ENCODE assay signal across 2 cellular contexts in genomic region chrX:18594079-18594478, GRCh38.
TF ChIP-seq lines count a peak whose summit lies in the region.

No MANE protein-coding gene starts in this region.

TF ChIP-seq in A549, 52 proteins besides CTCF, POLR2A, EP300 and RAD21:
- TF ChIP-seq ZSCAN20 (CRISPR knock-in tag; IDR thresholded peaks at IDR 0.05) (no peak), POLR2AphosphoS2 (conservative IDR thresholded peaks at IDR 0.05; ENCODE audit: low read length) (no peak), KDM5A (IDR thresholded peaks at IDR 0.05) (no peak), ZNF302 (CRISPR knock-in tag; IDR thresholded peaks at IDR 0.05) (no peak), FOSL2 (IDR thresholded peaks at IDR 0.05) (no peak), FOSL2 (CRISPR knock-in tag; IDR thresholded peaks at IDR 0.05) (no peak), NR3C1 (IDR thresholded peaks at IDR 0.05) (no peak), RCOR1 (IDR thresholded peaks at IDR 0.05; ENCODE audit: low read depth, low read length) (no peak), JUN (IDR thresholded peaks at IDR 0.05) (no peak), RNF2 (IDR thresholded peaks at IDR 0.05; ENCODE audit: borderline replicate concordance, low read depth) (no peak), HOXB5 (CRISPR knock-in tag; IDR thresholded peaks at IDR 0.05) (no peak), BHLHE40 (IDR thresholded peaks at IDR 0.05; ENCODE audit: low read depth, low read length) (no peak), REST (IDR thresholded peaks at IDR 0.05) (no peak)

TF ChIP-seq in endothelial cell of umbilical vein, 7 proteins besides CTCF, POLR2A, EP300 and RAD21:
- TF ChIP-seq MAX (IDR thresholded peaks at IDR 0.05; ENCODE audit: insufficient read depth, insufficient read length) (no peak), JUN (IDR thresholded peaks at IDR 0.05; ENCODE audit: borderline replicate concordance, insufficient read depth, insufficient read length, low read depth) (no peak), GATA2 (IDR thresholded peaks at IDR 0.05; ENCODE audit: insufficient read depth, insufficient read length, low read depth, low read length) (no peak), FOS (IDR thresholded peaks at IDR 0.05; ENCODE audit: borderline replicate concordance, insufficient read depth, low read length) (no peak), POLR2AphosphoS5 (IDR thresholded peaks at IDR 0.05; ENCODE audit: insufficient read depth, low read depth, low read length) (no peak), EZH2 (IDR thresholded peaks at IDR 0.05; ENCODE audit: borderline replicate concordance, low read depth, low read length, severe bottlenecking) (no peak), MYC (IDR thresholded peaks at IDR 0.05; ENCODE audit: low read depth, low read length) (no peak)
TF ChIP-seq in endothelial cell of umbilical vein: peak in this region for 0.
